In the genomic region with DNA sequence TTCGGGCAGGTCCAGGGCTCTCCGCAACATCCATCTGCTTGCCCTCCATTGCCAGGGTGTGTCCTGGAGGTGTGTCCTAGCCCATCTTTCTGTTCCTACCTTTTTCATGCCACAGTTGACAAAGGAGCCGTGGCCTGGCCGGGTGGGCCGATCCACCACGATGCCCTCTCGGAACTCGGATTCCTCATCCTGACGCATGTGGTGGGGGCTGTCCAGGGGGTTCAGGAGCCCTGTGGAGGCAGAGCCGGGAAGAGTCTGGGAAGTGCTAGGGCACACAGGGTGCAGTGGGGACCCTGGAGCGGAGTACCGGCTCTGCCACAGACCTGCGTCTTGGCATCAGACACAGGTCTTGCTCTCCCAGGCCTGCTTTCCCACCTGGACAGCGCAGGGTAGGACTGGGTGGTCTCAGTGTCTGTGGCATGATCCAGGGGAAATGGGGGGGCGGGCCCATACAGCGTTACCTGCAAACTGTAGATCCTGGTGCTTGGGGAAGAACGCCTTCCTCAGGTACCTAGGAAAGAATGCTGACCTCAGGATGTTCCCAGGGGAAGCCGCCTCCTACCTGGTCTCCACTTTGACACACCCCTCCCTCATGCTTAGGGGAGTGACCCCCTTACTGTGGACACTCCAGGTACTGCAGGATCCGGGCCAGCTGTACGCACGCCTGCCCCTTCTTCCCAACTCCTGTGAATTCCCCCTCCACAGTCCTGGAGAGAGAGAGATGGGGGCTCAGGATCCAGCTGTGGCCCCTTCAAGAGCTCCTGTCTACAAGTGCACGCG, we compare ENCODE assay signal across 1 cellular context.
TF ChIP-seq lines count a peak whose summit lies in the region.

No MANE protein-coding gene starts in this region.

TF ChIP-seq in WTC11, 78 proteins besides CTCF, POLR2A, EP300 and RAD21 (continued from another document):
- TF ChIP-seq, protein P1, sequence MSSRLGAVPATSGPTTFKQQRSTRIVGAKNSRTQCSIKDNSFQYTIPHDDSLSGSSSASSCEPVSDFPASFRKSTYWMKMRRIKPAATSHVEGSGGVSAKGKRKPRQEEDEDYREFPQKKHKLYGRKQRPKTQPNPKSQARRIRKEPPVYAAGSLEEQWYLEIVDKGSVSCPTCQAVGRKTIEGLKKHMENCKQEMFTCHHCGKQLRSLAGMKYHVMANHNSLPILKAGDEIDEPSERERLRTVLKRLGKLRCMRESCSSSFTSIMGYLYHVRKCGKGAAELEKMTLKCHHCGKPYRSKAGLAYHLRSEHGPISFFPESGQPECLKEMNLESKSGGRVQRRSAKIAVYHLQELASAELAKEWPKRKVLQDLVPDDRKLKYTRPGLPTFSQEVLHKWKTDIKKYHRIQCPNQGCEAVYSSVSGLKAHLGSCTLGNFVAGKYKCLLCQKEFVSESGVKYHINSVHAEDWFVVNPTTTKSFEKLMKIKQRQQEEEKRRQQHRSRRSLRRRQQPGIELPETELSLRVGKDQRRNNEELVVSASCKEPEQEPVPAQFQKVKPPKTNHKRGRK (CRISPR knock-in tag; IDR thresholded peaks at IDR 0.05; ENCODE audit: borderline replicate concordance) = no peak
